ENCODE assay signal across 12 cellular contexts in the genomic region with DNA sequence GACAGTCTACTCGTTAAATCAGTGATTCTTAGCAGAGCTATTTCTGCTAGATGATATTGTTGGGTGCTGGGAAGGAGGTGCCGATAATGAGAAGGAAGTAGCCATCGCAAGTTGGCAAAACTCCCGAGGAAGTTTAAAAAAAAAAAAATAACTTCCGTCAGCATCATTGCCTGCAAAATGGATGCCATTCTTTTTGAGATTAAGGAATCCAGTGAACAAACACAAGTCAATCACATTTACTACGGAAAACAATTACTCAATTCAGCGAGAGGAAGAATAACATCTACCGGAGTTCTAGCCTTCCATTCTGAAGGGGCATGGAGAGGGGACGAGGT.
A peak's percentile ranks its signal among the peaks of the same experiment; 100 is the strongest.
DNase-seq lines count a peak whose midpoint lies in the region; ATAC-seq and TF ChIP-seq lines count a peak whose summit lies in the region.
"Had no signal": no experiment of that assay in that cellular context is flagged by ENCODE, and none has a peak within 500 bp of the region (broad histone marks: within the 10 kb centered on the region; RNA-seq: fewer than 3 reads in every experiment).

No MANE protein-coding gene starts in this region.

- CTCF ChIA-PET in CD4-positive, alpha-beta T cell (lab: Charles Lee), result interaction anchor here (1.2 to 2.2 kb wide), 2 partner anchors 40 to 61 kb away, joined by 3 to 7 read pairs; no protein-coding TSS in a partner anchor
- CTCF ChIA-PET in HEK293T (lab: Yijun Ruan, JAX), result interaction anchor here (0.7 kb wide), 1 partner anchor 603 kb away, joined by 3 read pairs; no protein-coding TSS in a partner anchor
- CTCF ChIA-PET in activated CD8-positive, alpha-beta T cell treated with anti-CD3 and anti-CD28 coated beads for 36 hours (lab: Charles Lee), result interaction anchor here (1.2 to 2.3 kb wide), 2 partner anchors 15 to 41 kb away, joined by 3 to 5 read pairs; no protein-coding TSS in a partner anchor

- H3K9ac ChIP-seq in mucosa of rectum (ENCODE audit: low read depth in 1 of 2, low read length in 2 of 2), result peak overlapping the region in 1 of 2 donors; percentile 34

- H3K4me3 ChIP-seq in mucosa of rectum (ENCODE audit: low read length in 2 of 2), result peak overlapping the region in 1 of 2 donors; percentile 53
- H3K4me3 ChIP-seq: gastroesophageal sphincter had no signal

- H3K4me1 ChIP-seq in mucosa of rectum (ENCODE audit: control insufficient read depth in 2 of 2, insufficient read depth in 2 of 2, low read length in 2 of 2), result peaks cover 0 to 7% of the 10 kb centered on the region in 2 donors

- H3K36me3 Mint-ChIP-seq in CD4-positive, alpha-beta T cell (ENCODE audit: low read depth), result no peaks in the 10 kb centered on the region
- H3K36me3 Mint-ChIP-seq in activated CD8-positive, alpha-beta T cell treated with anti-CD3 and anti-CD28 coated beads for 36 hours (ENCODE audit: low read depth), result peaks cover 4% of the 10 kb centered on the region

- H3K27me3 ChIP-seq in CD4-positive, alpha-beta T cell (ENCODE audit: control insufficient read depth, insufficient read depth, low read length), result no peaks in the 10 kb centered on the region
- H3K27me3 ChIP-seq in mucosa of rectum (ENCODE audit: control insufficient read depth in 2 of 2, insufficient read depth in 2 of 2, low read length in 2 of 2), result no peaks in the 10 kb centered on the region

- peak overlapping the region; percentile 95 for H3K27ac Mint-ChIP-seq in CD4-positive, alpha-beta T cell
- H3K27ac Mint-ChIP-seq in activated CD8-positive, alpha-beta T cell treated with anti-CD3 and anti-CD28 coated beads for 36 hours, result peak overlapping the region; percentile 95

- POLR2A ChIA-PET in CD4-positive, alpha-beta T cell (lab: Charles Lee), result interaction anchor here (0.5 to 2.5 kb wide), 18 partner anchors 8 to 303 kb away, joined by 3 to 21 read pairs (median 4); partner anchors contain the start of genes ATP5F1C, KIN and SFMBT2
- POLR2A ChIA-PET in HEK293T (lab: Yijun Ruan, JAX), result no interaction called here
- POLR2A ChIA-PET in activated CD8-positive, alpha-beta T cell treated with anti-CD3 and anti-CD28 coated beads for 36 hours (lab: Charles Lee), result interaction anchor here (1.0 to 2.3 kb wide), 5 partner anchors 8 to 75 kb away, joined by 3 to 10 read pairs (median 8); partner anchors contain the start of gene SFMBT2

- no peak for TF ChIP-seq POLR2A in GM18505 (IDR thresholded peaks at IDR 0.05; ENCODE audit: borderline replicate concordance, extremely low read depth, insufficient read depth, insufficient read length)

- H3K9me3 ChIP-seq in CD4-positive, alpha-beta T cell (ENCODE audit: control insufficient read depth, low read length), result no peaks in the 10 kb centered on the region
- no peaks in the 10 kb centered on the region for H3K9me3 ChIP-seq in mucosa of rectum (ENCODE audit: control insufficient read depth in 2 of 2, low read length in 2 of 2)
- H3K9me3 ChIP-seq: gastroesophageal sphincter had no signal

- no peak for DNase-seq in CD4-positive, alpha-beta T cell
- DNase-seq in HEK293T (ENCODE audit: extremely low spot score) (no peak), NCI-H146 treated with DMSO at 0.1 percent for 48 hours (lab: John Stamatoyannopoulos, UW; ENCODE audit: unreplicated experiment) (no peak), retina (no peak)
- no peak for DNase-seq in activated CD8-positive, alpha-beta T cell treated with anti-CD3 and anti-CD28 coated beads for 36 hours
- DNase-seq: activated CD8-positive, alpha-beta memory T cell treated with anti-CD3 and anti-CD28 coated beads, Interleukin-2, amount 50 U/mL, for 48 hours; NCI-H446 treated with DMSO at 0.1 percent for 48 hours had no signal

- ATAC-seq in CD4-positive, alpha-beta T cell (ENCODE audit: poor library complexity), result peak; percentile 10
- no peak for ATAC-seq in activated CD8-positive, alpha-beta T cell treated with anti-CD3 and anti-CD28 coated beads for 36 hours
- no peak for ATAC-seq in GM18505 (IDR thresholded peaks at IDR 0.05; ENCODE audit: unreplicated experiment)
- no peak for ATAC-seq in GM18861 (IDR thresholded peaks at IDR 0.05; ENCODE audit: unreplicated experiment)
- ATAC-seq: gastroesophageal sphincter, sciatic nerve had no signal

- peak overlapping the region; percentile 83 for H3K4me3 Mint-ChIP-seq in CD4-positive, alpha-beta T cell
- H3K4me3 Mint-ChIP-seq in activated CD8-positive, alpha-beta T cell treated with anti-CD3 and anti-CD28 coated beads for 36 hours, result peak overlapping the region; percentile 66

- no peaks in the 10 kb centered on the region for H3K27me3 Mint-ChIP-seq in CD4-positive, alpha-beta T cell
- H3K27me3 Mint-ChIP-seq in activated CD8-positive, alpha-beta T cell treated with anti-CD3 and anti-CD28 coated beads for 36 hours, result no peaks in the 10 kb centered on the region

- peaks cover 4% of the 10 kb centered on the region for H3K9me3 Mint-ChIP-seq in CD4-positive, alpha-beta T cell
- peaks cover 4% of the 10 kb centered on the region for H3K9me3 Mint-ChIP-seq in activated CD8-positive, alpha-beta T cell treated with anti-CD3 and anti-CD28 coated beads for 36 hours

- no peaks in the 10 kb centered on the region for H3K36me3 ChIP-seq in mucosa of rectum (ENCODE audit: control insufficient read depth in 2 of 2, insufficient read depth in 2 of 2, low read length in 2 of 2)
- H3K36me3 ChIP-seq: gastroesophageal sphincter had no signal

- intact Hi-C loops in CD4-positive, alpha-beta T cell (cut with DNase I, micrococcal nuclease), result loop anchor here in 1 of 2 experiments (5.0 kb wide), 1 partner anchor 37 kb away; no protein-coding TSS in a partner anchor
- intact Hi-C loops in activated CD8-positive, alpha-beta T cell treated with anti-CD3 and anti-CD28 coated beads for 36 hours (cut with micrococcal nuclease), result no loop called here

- TF ChIP-seq CTCF in CD4-positive, alpha-beta T cell (IDR thresholded peaks at IDR 0.05), result no peak
- no peak for TF ChIP-seq CTCF in activated CD8-positive, alpha-beta T cell treated with anti-CD3 and anti-CD28 coated beads for 36 hours (IDR thresholded peaks at IDR 0.05)

- H3K4me1 Mint-ChIP-seq in CD4-positive, alpha-beta T cell (ENCODE audit: low read depth), result peaks cover 90% of the 10 kb centered on the region
- peaks cover 76% of the 10 kb centered on the region for H3K4me1 Mint-ChIP-seq in activated CD8-positive, alpha-beta T cell treated with anti-CD3 and anti-CD28 coated beads for 36 hours (ENCODE audit: low read depth)

- peak overlapping the region; percentile 62 for H3K27ac ChIP-seq in CD4-positive, alpha-beta T cell (ENCODE audit: low read depth, low read length)
- H3K27ac ChIP-seq in mucosa of rectum (ENCODE audit: low read depth in 2 of 2, low read length in 2 of 2), result peak overlapping the region; percentile 36 to 56
- H3K27ac ChIP-seq: gastroesophageal sphincter had no signal

TF ChIP-seq in HEK293T, 16 proteins besides CTCF, POLR2A, EP300 and RAD21:
- TF ChIP-seq ELF4 (IDR thresholded peaks at IDR 0.05) (no peak), ZNF384 (IDR thresholded peaks at IDR 0.05) (peak; percentile 61), HDGF (IDR thresholded peaks at IDR 0.05; ENCODE audit: borderline replicate concordance) (no peak), BHLHE40 (IDR thresholded peaks at IDR 0.05; ENCODE audit: borderline replicate concordance) (no peak), CTBP1 (IDR thresholded peaks at IDR 0.05; ENCODE audit: borderline replicate concordance) (no peak), SUZ12 (IDR thresholded peaks at IDR 0.05) (no peak), SP1 (IDR thresholded peaks at IDR 0.05) (no peak), L3MBTL2 (conservative IDR thresholded peaks at IDR 0.05) (0 out of 2 replicates have a peak, but pooled peaks have one; percentile 9), ARNT (IDR thresholded peaks at IDR 0.05) (no peak), FOXM1 (IDR thresholded peaks at IDR 0.05; ENCODE audit: borderline replicate concordance) (no peak)
- TF ChIP-seq, protein P1, sequence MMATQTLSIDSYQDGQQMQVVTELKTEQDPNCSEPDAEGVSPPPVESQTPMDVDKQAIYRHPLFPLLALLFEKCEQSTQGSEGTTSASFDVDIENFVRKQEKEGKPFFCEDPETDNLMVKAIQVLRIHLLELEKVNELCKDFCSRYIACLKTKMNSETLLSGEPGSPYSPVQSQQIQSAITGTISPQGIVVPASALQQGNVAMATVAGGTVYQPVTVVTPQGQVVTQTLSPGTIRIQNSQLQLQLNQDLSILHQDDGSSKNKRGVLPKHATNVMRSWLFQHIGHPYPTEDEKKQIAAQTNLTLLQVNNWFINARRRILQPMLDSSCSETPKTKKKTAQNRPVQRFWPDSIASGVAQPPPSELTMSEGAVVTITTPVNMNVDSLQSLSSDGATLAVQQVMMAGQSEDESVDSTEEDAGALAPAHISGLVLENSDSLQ (IDR thresholded peaks at IDR 0.05), result 0 out of 2 replicates have a peak, but pooled peaks have one; percentile 33
